ENCODE assay signal across 9 cellular contexts in genomic region chr5:6184481-6184880, GRCh38.
"Had no signal": no experiment of that assay in that cellular context is flagged by ENCODE, and none has a peak within 500 bp of the region (broad histone marks: within the 10 kb centered on the region; RNA-seq: fewer than 3 reads in every experiment).

No MANE protein-coding gene starts in this region.

- H3K4me2 ChIP-seq: GM23338 had no signal

- H3K4me1 ChIP-seq: HAP-1 had no signal

- H3K36me3 ChIP-seq: HAP-1 had no signal

- H3K27ac ChIP-seq: GM23248 had no signal

- H2AFZ ChIP-seq: GM23248, GM23338 had no signal

- ATAC-seq: GM23338, HCT116 had no signal

- H3K4me3 ChIP-seq: GM23248, GM23338, HAP-1 had no signal

- H3K4me1 Mint-ChIP-seq: GM23338 had no signal

- H3K9ac ChIP-seq: GM23248 had no signal

- H3K9me3 ChIP-seq: HAP-1 had no signal

- H3K9me3 Mint-ChIP-seq: H9 had no signal

- DNase-seq: GM23248, GOT3, H7, H9, HCEC 1CT, HFFc6 had no signal

- H3K4me3 Mint-ChIP-seq: GM23338, H9, HFFc6 had no signal

- H3K27ac Mint-ChIP-seq: GM23338, H9, HFFc6 had no signal
